8 cellular contexts compared by ENCODE assay signal in genomic region chr6:135323202-135323668, GRCh38.
A peak's percentile ranks its signal among the peaks of the same experiment; 100 is the strongest.
DNase-seq lines count a peak whose midpoint lies in the region; ATAC-seq and TF ChIP-seq lines count a peak whose summit lies in the region.

No MANE protein-coding gene starts in this region.

- no TSS peak for BruUV-seq in A673 (replicated peaks; lab: Mats Ljungman, UMichigan)

- H4K20me1 ChIP-seq in DND-41 (ENCODE audit: insufficient read depth, low read length): no peaks in the 10 kb centered on the region

- peaks cover 91% of the 10 kb centered on the region for H3K4me1 ChIP-seq in DND-41 (ENCODE audit: insufficient read depth, low read length)
- H3K4me1 ChIP-seq in A673 (ENCODE audit: insufficient read depth, low read length, poor library complexity, severe bottlenecking): no peaks in the 10 kb centered on the region

- CTCF ChIA-PET in activated CD8-positive, alpha-beta T cell treated with anti-CD3 and anti-CD28 coated beads for 36 hours (lab: Charles Lee): interaction anchor here (0.7 to 1.6 kb wide), 3 partner anchors 86 to 995 kb away, joined by 3 to 4 read pairs (median 3); no protein-coding TSS in a partner anchor
- CTCF ChIA-PET in RWPE1 (lab: Yijun Ruan, JAX): interaction anchor here (0.6 kb wide), 1 partner anchor 353 kb away, joined by 3 read pairs; no protein-coding TSS in a partner anchor
- CTCF ChIA-PET in A673 (lab: Charles Lee): no interaction called here

- no peaks in the 10 kb centered on the region for H3K9me3 ChIP-seq in DND-41 (ENCODE audit: insufficient read depth, low read length, severe bottlenecking)
- no peaks in the 10 kb centered on the region for H3K9me3 ChIP-seq in A673 (ENCODE audit: low read depth, low read length, poor library complexity, severe bottlenecking)

- H3K27ac Mint-ChIP-seq in activated CD8-positive, alpha-beta T cell treated with anti-CD3 and anti-CD28 coated beads for 36 hours: peak overlapping the region; percentile 76

- ATAC-seq in DND-41 (ENCODE audit: insufficient read depth, low read depth) (peak; percentile 89), GM21367 (IDR thresholded peaks at IDR 0.05; ENCODE audit: unreplicated experiment) (peak; percentile 97), HG03432 (IDR thresholded peaks at IDR 0.05; ENCODE audit: unreplicated experiment) (peak; percentile 98)
- ATAC-seq in activated CD8-positive, alpha-beta T cell treated with anti-CD3 and anti-CD28 coated beads for 36 hours: peak; percentile 90

- H3K36me3 Mint-ChIP-seq in activated CD8-positive, alpha-beta T cell treated with anti-CD3 and anti-CD28 coated beads for 36 hours (ENCODE audit: low read depth): peaks cover 14% of the 10 kb centered on the region

- H3K4me2 ChIP-seq in DND-41 (ENCODE audit: insufficient read depth, low read length): peak overlapping the region; percentile 62

- H3K4me3 ChIP-seq in DND-41 (ENCODE audit: low read depth in 1 of 2, low read length in 2 of 2) (peak overlapping the region; percentile 2 to 50; a peak in 3 of 4 replicates), A673 (ENCODE audit: low read depth, low read length, poor library complexity, severe bottlenecking) (no peak overlapping the region)

- TF ChIP-seq CTCF in DND-41 (IDR thresholded peaks at IDR 0.05; ENCODE audit: borderline replicate concordance, extremely low read depth, low read length, poor library complexity, severe bottlenecking) (no peak), RWPE1 (conservative IDR thresholded peaks at IDR 0.05; ENCODE audit: low read depth) (no peak), A673 (conservative IDR thresholded peaks at IDR 0.05; ENCODE audit: low read depth, low read length) (no peak)
- TF ChIP-seq CTCF in activated CD8-positive, alpha-beta T cell treated with anti-CD3 and anti-CD28 coated beads for 36 hours (IDR thresholded peaks at IDR 0.05): no peak

- peak overlapping the region; percentile 26 for H3K4me3 Mint-ChIP-seq in activated CD8-positive, alpha-beta T cell treated with anti-CD3 and anti-CD28 coated beads for 36 hours

- H3K36me3 ChIP-seq in DND-41 (ENCODE audit: insufficient read depth, low read length) (no peaks in the 10 kb centered on the region), A673 (ENCODE audit: insufficient read depth, low read length, poor library complexity, severe bottlenecking) (no peaks in the 10 kb centered on the region)

- POLR2A ChIA-PET in activated CD8-positive, alpha-beta T cell treated with anti-CD3 and anti-CD28 coated beads for 36 hours (lab: Charles Lee): interaction anchor here (0.8 to 1.4 kb wide), 3 partner anchors 9 to 92 kb away, joined by 3 to 4 read pairs (median 3); no protein-coding TSS in a partner anchor
- POLR2A ChIA-PET in RWPE1 (lab: Yijun Ruan, JAX; ENCODE audit: low non-redundant PET) (no interaction called here), A673 (lab: Charles Lee; ENCODE audit: low non-redundant PET) (no interaction called here)

- H3K27ac ChIP-seq in DND-41 (ENCODE audit: low read length) (peak overlapping the region; percentile 87), RWPE1 (no peak overlapping the region), A673 (ENCODE audit: low read depth, low read length, poor library complexity, severe bottlenecking) (no peak overlapping the region)

- peaks cover 8% of the 10 kb centered on the region for H3K79me2 ChIP-seq in DND-41 (ENCODE audit: insufficient read depth, low read length)

- intact Hi-C loops in activated CD8-positive, alpha-beta T cell treated with anti-CD3 and anti-CD28 coated beads for 36 hours (cut with micrococcal nuclease): loop anchor here (5.0 kb wide), 1 partner anchor 346 kb away; no protein-coding TSS in a partner anchor
- intact Hi-C loops in A673 (cut with micrococcal nuclease; ENCODE audit: unreplicated experiment) (no loop called here), head of caudate nucleus (cut with DNase I) (no loop called here)

- no peaks in the 10 kb centered on the region for H3K9me3 Mint-ChIP-seq in activated CD8-positive, alpha-beta T cell treated with anti-CD3 and anti-CD28 coated beads for 36 hours

- H3K4me1 Mint-ChIP-seq in activated CD8-positive, alpha-beta T cell treated with anti-CD3 and anti-CD28 coated beads for 36 hours (ENCODE audit: low read depth): peaks cover 17% of the 10 kb centered on the region

- peak overlapping the region; percentile 55 for H3K9ac ChIP-seq in DND-41 (ENCODE audit: low read depth, low read length)

- H2AFZ ChIP-seq in DND-41 (ENCODE audit: low read depth, low read length): 0 out of 2 replicates have a peak overlapping the region, but pooled peaks have one; percentile 7

- H3K27me3 ChIP-seq in DND-41 (ENCODE audit: insufficient read depth, low read length, poor library complexity) (no peaks in the 10 kb centered on the region), A673 (replicated peaks; ENCODE audit: insufficient read depth, low read depth, low read length, poor library complexity) (no peaks in the 10 kb centered on the region)

- H3K27me3 Mint-ChIP-seq in activated CD8-positive, alpha-beta T cell treated with anti-CD3 and anti-CD28 coated beads for 36 hours: no peaks in the 10 kb centered on the region

- DNase-seq in DND-41 (peak; percentile 79), RWPE1 (ENCODE audit: low spot score) (no peak), A673 (ENCODE audit: low spot score) (no peak), head of caudate nucleus (no peak)
- peak; percentile 38 for DNase-seq in activated CD8-positive, alpha-beta T cell treated with anti-CD3 and anti-CD28 coated beads for 36 hours
- DNase-seq in activated CD8-positive, alpha-beta memory T cell treated with anti-CD3 and anti-CD28 coated beads, Interleukin-2, amount 50 U/mL, for 48 hours: no peak

Comparison
In these comparisons a context has a peak if more than half of its experiments do, and no peak if none do; other contexts are left out.
1. DNase-seq: peak in DND-41 (single experiment) and activated CD8-positive, alpha-beta T cell treated with anti-CD3 and anti-CD28 coated beads for 36 hours (single experiment); none in RWPE1 (single experiment), A673 (single experiment), activated CD8-positive, alpha-beta memory T cell treated with anti-CD3 and anti-CD28 coated beads, Interleukin-2, amount 50 U/mL, for 48 hours (single experiment) and head of caudate nucleus (0 of 42).
2. Peak in every context shown above with its lines, with median percentiles within 50 percentile points of each other: ATAC-seq.